17 cellular contexts compared by ENCODE assay signal in genomic region chr5:20974423-20974822, GRCh38.
DNase-seq lines count a peak whose midpoint lies in the region; ATAC-seq and TF ChIP-seq lines count a peak whose summit lies in the region.
"Had no signal": no experiment of that assay in that cellular context is flagged by ENCODE, and none has a peak within 500 bp of the region (broad histone marks: within the 10 kb centered on the region; RNA-seq: fewer than 3 reads in every experiment).

No MANE protein-coding gene starts in this region.

- intact Hi-C loops in MCF 10A (cut with micrococcal nuclease) (loop anchor here (10.0 kb wide), 1 partner anchor 290 kb away; no protein-coding TSS in a partner anchor), breast epithelium (cut with DNase I; ENCODE audit: low total_unique reads) (no loop called here)

- DNase-seq in MCF 10A (ENCODE audit: unreplicated experiment) (peak; percentile 8), breast epithelium (ENCODE audit: low spot score in 2 of 2) (no peak), NCI-H2171 (lab: John Stamatoyannopoulos, UW) (peak; percentile 89), SHP77 (lab: John Stamatoyannopoulos, UW) (peak; percentile 54 to 72), HK-2 (ENCODE audit: unreplicated experiment) (no peak), hepatic stellate cell (ENCODE audit: low spot score) (no peak)
- DNase-seq: ACHN; activated CD4-positive, alpha-beta memory T cell treated with anti-CD3 and anti-CD28 coated beads, Interleukin-2, amount 10 ng/mL, durations not matched to agents 7 days and 5 days; GM23248; heart right ventricle; NCI-H446; posterior cingulate gyrus; SIG-M5 had no signal

- POLR2A ChIA-PET in MCF 10A (lab: Yijun Ruan, JAX), result no interaction called here

- H3K4me1 Mint-ChIP-seq in MCF 10A (ENCODE audit: insufficient read depth, unreplicated experiment), result no peaks in the 10 kb centered on the region
- H3K4me1 Mint-ChIP-seq: activated CD4-positive, alpha-beta memory T cell treated with anti-CD3 and anti-CD28 coated beads, Interleukin-2, amount 10 ng/mL, durations not matched to agents 7 days and 5 days had no signal

- no peak overlapping the region for H3K4me3 ChIP-seq in breast epithelium
- H3K4me3 ChIP-seq: GM23248, heart right ventricle had no signal

- ATAC-seq in HG02763 (IDR thresholded peaks at IDR 0.05; ENCODE audit: unreplicated experiment) (no peak), GM21528 (IDR thresholded peaks at IDR 0.05; ENCODE audit: low FRiP score, unreplicated experiment) (no peak)
- ATAC-seq: heart right ventricle had no signal

- no peaks in the 10 kb centered on the region for H3K36me3 Mint-ChIP-seq in MCF 10A (ENCODE audit: insufficient read depth, unreplicated experiment)

- CTCF ChIA-PET in MCF 10A (lab: Yijun Ruan, JAX), result interaction anchor here (0.7 kb wide), 2 partner anchors 12 to 184 kb away, joined by 3 to 4 read pairs; no protein-coding TSS in a partner anchor

- H3K9me3 Mint-ChIP-seq in MCF 10A (ENCODE audit: unreplicated experiment), result no peaks in the 10 kb centered on the region

- BruUV-seq in MCF 10A (replicated peaks; lab: Mats Ljungman, UMichigan), result no TSS peak

- H3K27me3 Mint-ChIP-seq in MCF 10A (ENCODE audit: insufficient read depth, unreplicated experiment), result no peaks in the 10 kb centered on the region
- H3K27me3 Mint-ChIP-seq: activated CD4-positive, alpha-beta memory T cell treated with anti-CD3 and anti-CD28 coated beads, Interleukin-2, amount 10 ng/mL, durations not matched to agents 7 days and 5 days had no signal

- H3K9me3 ChIP-seq in breast epithelium, result no peaks in the 10 kb centered on the region
- H3K9me3 ChIP-seq: heart right ventricle had no signal

- TF ChIP-seq CTCF in MCF 10A (IDR thresholded peaks at IDR 0.05; ENCODE audit: unreplicated experiment), result no peak
- no peak for TF ChIP-seq CTCF in breast epithelium (IDR thresholded peaks at IDR 0.05)

- no peak overlapping the region for H3K4me3 Mint-ChIP-seq in MCF 10A (ENCODE audit: unreplicated experiment)
- H3K4me3 Mint-ChIP-seq: activated CD4-positive, alpha-beta memory T cell treated with anti-CD3 and anti-CD28 coated beads, Interleukin-2, amount 10 ng/mL, durations not matched to agents 7 days and 5 days; activated T-helper 1 cell treated with anti-CD3 and anti-CD28 coated beads, Interleukin-12 subunit alpha, Interleukin-12 subunit beta, Interleukin-2, Interleukin-4 antibody, amounts not matched to agents 30 ng/mL and 10 ng/mL and 1 ng/mL, durations not matched to agents 14 hours and 24 hours and 36 hours had no signal

- no peaks in the 10 kb centered on the region for H3K27me3 ChIP-seq in breast epithelium
- H3K27me3 ChIP-seq: heart right ventricle had no signal

- no peak overlapping the region for H3K27ac ChIP-seq in breast epithelium
- H3K27ac ChIP-seq: GM23248, heart right ventricle, KMS-11 had no signal

- no peak for TF ChIP-seq POLR2A in breast epithelium (IDR thresholded peaks at IDR 0.05)

- H3K36me3 ChIP-seq in breast epithelium, result no peaks in the 10 kb centered on the region
- H3K36me3 ChIP-seq: heart right ventricle had no signal

- no peaks in the 10 kb centered on the region for H3K4me1 ChIP-seq in breast epithelium
- H3K4me1 ChIP-seq: heart right ventricle had no signal

- no peak overlapping the region for H3K27ac Mint-ChIP-seq in MCF 10A (ENCODE audit: low read depth, unreplicated experiment)
- H3K27ac Mint-ChIP-seq: activated CD4-positive, alpha-beta memory T cell treated with anti-CD3 and anti-CD28 coated beads, Interleukin-2, amount 10 ng/mL, durations not matched to agents 7 days and 5 days; activated T-helper 1 cell treated with anti-CD3 and anti-CD28 coated beads, Interleukin-12 subunit alpha, Interleukin-12 subunit beta, Interleukin-2, Interleukin-4 antibody, amounts not matched to agents 30 ng/mL and 10 ng/mL and 1 ng/mL, durations not matched to agents 14 hours and 24 hours and 36 hours had no signal

Comparison
In these comparisons a context has a peak if more than half of its experiments do, and no peak if none do; other contexts are left out.
1. DNase-seq: peak in MCF 10A (single experiment), NCI-H2171 (single experiment) and SHP77 (2 of 2); none in breast epithelium (0 of 2), HK-2 (single experiment) and hepatic stellate cell (single experiment).